In genomic region chr21:14559144-14559543, GRCh38 we compare ENCODE assay signal across 1 cellular context.
TF ChIP-seq lines count a peak whose summit lies in the region.

No MANE protein-coding gene starts in this region.

TF ChIP-seq in GM12878, 131 proteins besides CTCF, POLR2A, EP300 and RAD21 (continues in another document):
- peak; percentile 47; the same call in 1 of the 2 replicates for TF ChIP-seq RELB (IDR thresholded peaks at IDR 0.05; ENCODE audit: low read depth)
- TF ChIP-seq BCL3 (IDR thresholded peaks at IDR 0.05; ENCODE audit: borderline replicate concordance, insufficient read depth, low read depth, low read length, poor library complexity, severe bottlenecking): no peak
- TF ChIP-seq MYB (IDR thresholded peaks at IDR 0.05; ENCODE audit: borderline replicate concordance, low read depth, low read length): no peak
- TF ChIP-seq EED (IDR thresholded peaks at IDR 0.05; ENCODE audit: low read depth): no peak
- no peak for TF ChIP-seq RBBP5 (conservative IDR thresholded peaks at IDR 0.05)
- no peak for TF ChIP-seq HDAC2 (IDR thresholded peaks at IDR 0.05)
- TF ChIP-seq ESRRA (IDR thresholded peaks at IDR 0.05; ENCODE audit: low read length): no peak
- no peak for TF ChIP-seq PML (IDR thresholded peaks at IDR 0.05; ENCODE audit: low read length)
- TF ChIP-seq NFIC (IDR thresholded peaks at IDR 0.05; ENCODE audit: low read depth, low read length): peak; percentile 36; the same call in 1 of the 2 replicates
- TF ChIP-seq IRF5 (IDR thresholded peaks at IDR 0.05; ENCODE audit: borderline replicate concordance): no peak
- TF ChIP-seq BACH1 (IDR thresholded peaks at IDR 0.05; ENCODE audit: borderline replicate concordance): no peak; the same call in 1 of the 2 replicates
- TF ChIP-seq RAD51 (IDR thresholded peaks at IDR 0.05): peak; percentile 28; the same call in 1 of the 2 replicates
- TF ChIP-seq ASH2L (IDR thresholded peaks at IDR 0.05; ENCODE audit: borderline replicate concordance, low read depth): no peak
- TF ChIP-seq RB1 (IDR thresholded peaks at IDR 0.05; ENCODE audit: borderline replicate concordance): no peak
- TF ChIP-seq IKZF2 (IDR thresholded peaks at IDR 0.05): peak in 1 of 2 experiments; percentile 26; a peak in 2 of 4 replicates
- TF ChIP-seq WRNIP1 (IDR thresholded peaks at IDR 0.05; ENCODE audit: borderline replicate concordance, low read depth, low read length): no peak
- 0 out of 2 replicates have a peak, but pooled peaks have one; percentile 16 for TF ChIP-seq ATF7 (IDR thresholded peaks at IDR 0.05; ENCODE audit: low read depth)
- TF ChIP-seq ZBED1 (IDR thresholded peaks at IDR 0.05; ENCODE audit: borderline replicate concordance): no peak
- TF ChIP-seq SUPT20H (IDR thresholded peaks at IDR 0.05; ENCODE audit: borderline replicate concordance, control insufficient read depth, low read depth, low read length): no peak
- TF ChIP-seq MLLT1 (IDR thresholded peaks at IDR 0.05): no peak
- peak; percentile 74 for TF ChIP-seq MEF2B (IDR thresholded peaks at IDR 0.05; ENCODE audit: partially characterized antibody, poor library complexity, severe bottlenecking)
- TF ChIP-seq CBX3 (IDR thresholded peaks at IDR 0.05; ENCODE audit: borderline replicate concordance, low read depth): no peak
- TF ChIP-seq E2F4 (IDR thresholded peaks at IDR 0.05; ENCODE audit: low read depth, low read length): no peak
- no peak for TF ChIP-seq TBL1XR1 (IDR thresholded peaks at IDR 0.05; ENCODE audit: low read depth, low read length)
- no peak for TF ChIP-seq JUND (IDR thresholded peaks at IDR 0.05; ENCODE audit: low read depth, low read length)
- no peak for TF ChIP-seq SMAD1 (IDR thresholded peaks at IDR 0.05; ENCODE audit: low read depth, partially characterized antibody)
- no peak for TF ChIP-seq LARP7 (IDR thresholded peaks at IDR 0.05)
- TF ChIP-seq TCF3 (IDR thresholded peaks at IDR 0.05; ENCODE audit: borderline replicate concordance, insufficient read depth, low read depth, low read length): no peak
- no peak for TF ChIP-seq SP1 (IDR thresholded peaks at IDR 0.05; ENCODE audit: low read depth, low read length)
- TF ChIP-seq CHD4 (IDR thresholded peaks at IDR 0.05): no peak
- TF ChIP-seq BMI1 (IDR thresholded peaks at IDR 0.05; ENCODE audit: borderline replicate concordance): no peak
- TF ChIP-seq MTA3 (IDR thresholded peaks at IDR 0.05; ENCODE audit: borderline replicate concordance, low read length): no peak
- no peak for TF ChIP-seq ATF2 (IDR thresholded peaks at IDR 0.05; ENCODE audit: low read length)
- TF ChIP-seq TCF7 (IDR thresholded peaks at IDR 0.05; ENCODE audit: borderline replicate concordance): no peak
- TF ChIP-seq CHD1 (IDR thresholded peaks at IDR 0.05; ENCODE audit: low read depth, low read length): no peak
- TF ChIP-seq CBFB (IDR thresholded peaks at IDR 0.05; ENCODE audit: low read depth): no peak
- TF ChIP-seq RCOR1 (conservative IDR thresholded peaks at IDR 0.05; ENCODE audit: low read depth, low read length): no peak
- no peak for TF ChIP-seq TCF12 (IDR thresholded peaks at IDR 0.05; ENCODE audit: low read depth, low read length)
- TF ChIP-seq SREBF1 (IDR thresholded peaks at IDR 0.05; ENCODE audit: low read length): no peak
- peak; percentile 32; the same call in 1 of the 2 replicates for TF ChIP-seq SMC3 (IDR thresholded peaks at IDR 0.05; ENCODE audit: borderline replicate concordance, low read length)
- no peak for TF ChIP-seq PRDM15 (CRISPR knock-in tag; IDR thresholded peaks at IDR 0.05)
- no peak for TF ChIP-seq CREB1 (IDR thresholded peaks at IDR 0.05; ENCODE audit: low read depth)
- TF ChIP-seq SKIL (IDR thresholded peaks at IDR 0.05; ENCODE audit: low read depth, poor library complexity, severe bottlenecking): peak; percentile 39
- TF ChIP-seq E4F1 (IDR thresholded peaks at IDR 0.05; ENCODE audit: borderline replicate concordance, partially characterized antibody): no peak
- no peak for TF ChIP-seq NR2C2 (IDR thresholded peaks at IDR 0.05; ENCODE audit: borderline replicate concordance, control insufficient read depth, insufficient read length, low read depth)
- 0 out of 2 replicates have a peak, but pooled peaks have one; percentile 29 for TF ChIP-seq NR2F1 (conservative IDR thresholded peaks at IDR 0.05)
- TF ChIP-seq SMAD5 (IDR thresholded peaks at IDR 0.05; ENCODE audit: low read depth): no peak
- TF ChIP-seq FOXM1 (IDR thresholded peaks at IDR 0.05; ENCODE audit: low read depth, low read length): no peak
- no peak for TF ChIP-seq STAT1 (conservative IDR thresholded peaks at IDR 0.05)
- no peak for TF ChIP-seq ZZZ3 (IDR thresholded peaks at IDR 0.05; ENCODE audit: control insufficient read depth, insufficient read length, low read depth)
